In the genomic region with DNA sequence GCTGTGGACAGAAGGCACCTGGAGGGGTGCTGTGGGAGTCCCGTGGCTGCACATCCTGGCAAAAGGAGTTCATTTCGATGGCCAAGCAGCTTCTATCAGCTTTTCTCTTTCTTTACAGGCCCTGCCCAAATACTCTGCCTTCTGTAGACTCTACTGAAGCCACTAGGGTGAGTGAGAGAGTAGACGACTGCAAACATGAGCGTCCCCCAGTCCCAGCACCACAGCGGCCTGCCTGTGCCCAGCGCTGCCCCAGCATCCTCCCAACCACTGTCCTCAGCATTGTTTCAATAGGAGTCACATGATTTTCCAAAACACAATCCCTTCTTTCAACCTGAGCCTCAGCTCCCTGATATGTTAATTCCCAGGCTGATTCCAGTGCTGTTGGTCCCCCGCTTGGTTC, we compare ENCODE assay signal across 23 cellular contexts.
DNase-seq lines count a peak whose midpoint lies in the region; ATAC-seq and TF ChIP-seq lines count a peak whose summit lies in the region.
"Had no signal": no experiment of that assay in that cellular context is flagged by ENCODE, and none has a peak within 500 bp of the region (broad histone marks: within the 10 kb centered on the region; RNA-seq: fewer than 3 reads in every experiment).

No MANE protein-coding gene starts in this region.

- H3K9me2 ChIP-seq in GM23338 (ENCODE audit: insufficient read depth) = peaks cover 7% of the 10 kb centered on the region; the same call in 1 of the 2 replicates

- H3K36me3 Mint-ChIP-seq in GM23338 (ENCODE audit: low read depth) = no peaks in the 10 kb centered on the region

- TF ChIP-seq CTCF in GM23338 (conservative IDR thresholded peaks at IDR 0.05; ENCODE audit: low read depth in 2 of 2) = peak; percentile 32 to 54

- no peaks in the 10 kb centered on the region for H3K79me2 ChIP-seq in GM23338 (replicated peaks; ENCODE audit: insufficient read depth)

- peaks cover 4% of the 10 kb centered on the region for H3K27me3 Mint-ChIP-seq in GM23338 (ENCODE audit: insufficient read depth, low read depth, poor library complexity)

- peaks cover 46% of the 10 kb centered on the region for H3K4me1 Mint-ChIP-seq in GM23338

- H3K9me3 Mint-ChIP-seq in GM23338 = peaks cover 10% of the 10 kb centered on the region
- H3K9me3 Mint-ChIP-seq: activated T-helper 1 cell treated with anti-CD3 and anti-CD28 coated beads, Interleukin-12 subunit alpha, Interleukin-12 subunit beta, Interleukin-2, Interleukin-4 antibody, amounts not matched to agents 30 ng/mL and 10 ng/mL and 1 ng/mL, durations not matched to agents 14 hours and 24 hours and 36 hours had no signal

- ATAC-seq in GM23338 (peak; percentile 99), GM21515 (IDR thresholded peaks at IDR 0.05; ENCODE audit: unreplicated experiment) (no peak)

- peak overlapping the region; percentile 90 for H2AFZ ChIP-seq in GM23338

- H3K4me3 Mint-ChIP-seq in GM23338 = no peak overlapping the region
- H3K4me3 Mint-ChIP-seq: activated T-helper 1 cell treated with anti-CD3 and anti-CD28 coated beads, Interleukin-12 subunit alpha, Interleukin-12 subunit beta, Interleukin-2, Interleukin-4 antibody, amounts not matched to agents 30 ng/mL and 10 ng/mL and 1 ng/mL, durations not matched to agents 14 hours and 24 hours and 36 hours; CD4-positive, alpha-beta memory T cell; nephron had no signal

- peak; percentile 74 for DNase-seq in GM23338 (ENCODE audit: low spot score)
- peak in 49 of 56 donors; percentile 11 to 84 (median 45) for DNase-seq in amygdala (lab: John Stamatoyannopoulos, UW)
- peak; percentile 65 to 91 for DNase-seq in hippocampal formation (lab: John Stamatoyannopoulos, UW)
- peak; percentile 76 for DNase-seq in pons (ENCODE audit: low spot score)
- DNase-seq in SJCRH30 = no peak
- DNase-seq in NCI-H1694 (lab: John Stamatoyannopoulos, UW) = no peak
- no peak for DNase-seq in dedifferentiated amniotic fluid mesenchymal stem cell (ENCODE audit: extremely low spot score)
- DNase-seq: activated CD4-positive, CD25-positive, alpha-beta regulatory T cell treated with anti-CD3 and anti-CD28 coated beads, Interleukin-2, amount 50 U/mL, for 72 hours; CD4-positive, alpha-beta memory T cell; effector memory CD4-positive, alpha-beta T cell; KG1; NCI-H1092; NCI-H2107; NCI-H524 treated with DMSO at 0.1 percent for 48 hours; right cardiac atrium; SIG-M5; stimulated activated CD4-positive, alpha-beta T cell treated with anti-CD3 and anti-CD28 coated beads, Interleukin-15, amount 100 ng/mL, for 24 hours; stimulated activated naive CD4-positive, alpha-beta T cell treated with Interleukin-2 at 50 U/mL for 16 hours; T-helper 9 cell had no signal

- no peaks in the 10 kb centered on the region for H3K27me3 ChIP-seq in GM23338 (ENCODE audit: insufficient read depth)
- no peaks in the 10 kb centered on the region for H3K27me3 ChIP-seq in SJCRH30
- H3K27me3 ChIP-seq: upper lobe of left lung had no signal

- H3K4me1 ChIP-seq in GM23338 (ENCODE audit: insufficient read depth) (peaks cover 30% of the 10 kb centered on the region), SJCRH30 (no peaks in the 10 kb centered on the region)

- H3K4me3 ChIP-seq in GM23338 (no peak overlapping the region), SJCRH30 (no peak overlapping the region)
- H3K4me3 ChIP-seq: upper lobe of left lung had no signal

- no peaks in the 10 kb centered on the region for H3K9me3 ChIP-seq in SJCRH30 (replicated peaks)

- H3K36me3 ChIP-seq in GM23338 (ENCODE audit: insufficient read depth) (no peaks in the 10 kb centered on the region; the same call in 1 of the 2 replicates), SJCRH30 (no peaks in the 10 kb centered on the region)
- H3K36me3 ChIP-seq: upper lobe of left lung had no signal

- no peak overlapping the region for H3K27ac ChIP-seq in GM23338 (ENCODE audit: low read depth)
- H3K27ac ChIP-seq in SJCRH30 = no peak overlapping the region
- H3K27ac ChIP-seq: upper lobe of left lung had no signal

- H3K27ac Mint-ChIP-seq in GM23338 = peak overlapping the region; percentile 41; the same call in 1 of the 2 replicates
- H3K27ac Mint-ChIP-seq: activated T-helper 1 cell treated with anti-CD3 and anti-CD28 coated beads, Interleukin-12 subunit alpha, Interleukin-12 subunit beta, Interleukin-2, Interleukin-4 antibody, amounts not matched to agents 30 ng/mL and 10 ng/mL and 1 ng/mL, durations not matched to agents 14 hours and 24 hours and 36 hours; CD4-positive, alpha-beta memory T cell; nephron had no signal

- no peaks in the 10 kb centered on the region for H3F3A ChIP-seq in GM23338 (replicated peaks; ENCODE audit: low read depth)

- H4K20me1 ChIP-seq in GM23338 (replicated peaks; ENCODE audit: insufficient read depth) = no peaks in the 10 kb centered on the region

- H3K4me2 ChIP-seq in GM23338 = no peak overlapping the region

TF ChIP-seq in GM23338, 12 proteins besides CTCF, POLR2A, EP300 and RAD21:
- TF ChIP-seq EZH2 (IDR thresholded peaks at IDR 0.05; ENCODE audit: low read depth, unreplicated experiment) (no peak), STAT1 (IDR thresholded peaks at IDR 0.05; ENCODE audit: unreplicated experiment) (no peak), ETS1 (IDR thresholded peaks at IDR 0.05) (no peak), ZNF331 (CRISPR knock-in tag; IDR thresholded peaks at IDR 0.05; ENCODE audit: low read depth) (no peak), ZNF114 (CRISPR knock-in tag; IDR thresholded peaks at IDR 0.05) (no peak), ZNF462 (CRISPR knock-in tag; IDR thresholded peaks at IDR 0.05) (no peak), NANOG (IDR thresholded peaks at IDR 0.05; ENCODE audit: borderline replicate concordance) (no peak)

Comparison
In these comparisons a context has a peak if more than half of its experiments do, and no peak if none do; other contexts are left out.
1. DNase-seq: peak in GM23338 (single experiment), amygdala (49 of 56), hippocampal formation (2 of 2) and pons (single experiment); none in SJCRH30 (0 of 2), NCI-H1694 (single experiment) and dedifferentiated amniotic fluid mesenchymal stem cell (single experiment).